1 cellular context compared by ENCODE assay signal in the genomic region with DNA sequence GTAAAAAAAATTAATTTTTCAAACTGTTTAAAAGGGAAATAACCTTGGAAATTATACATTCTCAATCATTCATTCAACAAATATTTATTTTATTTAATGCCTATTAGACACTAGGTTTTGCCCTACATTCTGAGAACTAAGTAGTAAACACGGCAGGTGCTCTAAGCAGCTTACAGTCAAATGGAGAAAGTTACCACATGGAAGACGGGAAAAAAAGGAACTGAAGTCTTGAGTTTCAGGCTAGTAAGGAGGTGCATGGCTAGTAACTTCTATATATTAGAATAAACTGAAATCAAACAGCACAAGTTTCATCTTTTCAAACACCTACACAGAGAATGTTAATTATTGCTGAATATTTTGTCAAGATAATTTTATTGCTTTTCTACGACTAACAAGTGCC.
TF ChIP-seq lines count a peak whose summit lies in the region.

No MANE protein-coding gene starts in this region.

TF ChIP-seq in GM12878, 131 proteins besides CTCF, POLR2A, EP300 and RAD21:
- TF ChIP-seq ZBED1 (IDR thresholded peaks at IDR 0.05; ENCODE audit: borderline replicate concordance) (0 out of 2 replicates have a peak, but pooled peaks have one; percentile 35), NFIC (IDR thresholded peaks at IDR 0.05; ENCODE audit: low read depth, low read length) (peak; percentile 73; the same call in 1 of the 2 replicates), IKZF1 (conservative IDR thresholded peaks at IDR 0.05) (peak; percentile 72), SMAD5 (IDR thresholded peaks at IDR 0.05; ENCODE audit: low read depth) (no peak), ATF7 (IDR thresholded peaks at IDR 0.05; ENCODE audit: low read depth) (peak; percentile 25; the same call in 1 of the 2 replicates), EED (IDR thresholded peaks at IDR 0.05; ENCODE audit: low read depth) (peak; percentile 76), RUNX3 (IDR thresholded peaks at IDR 0.05; ENCODE audit: low read length) (peak; percentile 72), ZZZ3 (IDR thresholded peaks at IDR 0.05; ENCODE audit: control insufficient read depth, insufficient read length, low read depth) (no peak), CHD4 (IDR thresholded peaks at IDR 0.05) (no peak), MLLT1 (IDR thresholded peaks at IDR 0.05) (no peak), DPF2 (IDR thresholded peaks at IDR 0.05) (0 out of 2 replicates have a peak, but pooled peaks have one; percentile 18), IRF4 (IDR thresholded peaks at IDR 0.05; ENCODE audit: low read depth, low read length) (peak; percentile 70; the same call in 1 of the 2 replicates), BCL11A (IDR thresholded peaks at IDR 0.05; ENCODE audit: low read depth, low read length) (peak; percentile 54; the same call in 1 of the 2 replicates), TBL1XR1 (IDR thresholded peaks at IDR 0.05; ENCODE audit: low read depth, low read length) (no peak), JUNB (IDR thresholded peaks at IDR 0.05) (peak; percentile 88), ZNF24 (IDR thresholded peaks at IDR 0.05) (peak; percentile 39; the same call in 1 of the 2 replicates), IKZF2 (IDR thresholded peaks at IDR 0.05) (peak; percentile 74 to 78), SPI1 (IDR thresholded peaks at IDR 0.05; ENCODE audit: borderline replicate concordance, insufficient read depth, low read depth, low read length) (peak; percentile 81), FOXM1 (IDR thresholded peaks at IDR 0.05; ENCODE audit: low read depth, low read length) (peak; percentile 44; the same call in 1 of the 2 replicates), CEBPB (IDR thresholded peaks at IDR 0.05; ENCODE audit: borderline replicate concordance in 1 of 2, low read depth in 2 of 2, low read length in 2 of 2) (no peak), TCF7 (IDR thresholded peaks at IDR 0.05; ENCODE audit: borderline replicate concordance) (no peak), CREM (IDR thresholded peaks at IDR 0.05; ENCODE audit: low read depth) (0 out of 2 replicates have a peak, but pooled peaks have one; percentile 31), GABPA (IDR thresholded peaks at IDR 0.05; ENCODE audit: low read depth) (no peak; the same call in 1 of the 2 replicates), MTA2 (IDR thresholded peaks at IDR 0.05; ENCODE audit: low read depth) (no peak), ETV6 (conservative IDR thresholded peaks at IDR 0.05 in 1 of 2, IDR thresholded peaks at IDR 0.05 in 1 of 2; ENCODE audit: borderline replicate concordance in 1 of 2, low read depth in 1 of 2) (0 out of 4 replicates have a peak, but pooled peaks of 1 of the 2 experiments have one; percentile 29)
- TF ChIP-seq, protein P1, sequence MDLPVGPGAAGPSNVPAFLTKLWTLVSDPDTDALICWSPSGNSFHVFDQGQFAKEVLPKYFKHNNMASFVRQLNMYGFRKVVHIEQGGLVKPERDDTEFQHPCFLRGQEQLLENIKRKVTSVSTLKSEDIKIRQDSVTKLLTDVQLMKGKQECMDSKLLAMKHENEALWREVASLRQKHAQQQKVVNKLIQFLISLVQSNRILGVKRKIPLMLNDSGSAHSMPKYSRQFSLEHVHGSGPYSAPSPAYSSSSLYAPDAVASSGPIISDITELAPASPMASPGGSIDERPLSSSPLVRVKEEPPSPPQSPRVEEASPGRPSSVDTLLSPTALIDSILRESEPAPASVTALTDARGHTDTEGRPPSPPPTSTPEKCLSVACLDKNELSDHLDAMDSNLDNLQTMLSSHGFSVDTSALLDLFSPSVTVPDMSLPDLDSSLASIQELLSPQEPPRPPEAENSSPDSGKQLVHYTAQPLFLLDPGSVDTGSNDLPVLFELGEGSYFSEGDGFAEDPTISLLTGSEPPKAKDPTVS (IDR thresholded peaks at IDR 0.05; ENCODE audit: low read depth, low read length) = no peak
- TF ChIP-seq, protein P2, sequence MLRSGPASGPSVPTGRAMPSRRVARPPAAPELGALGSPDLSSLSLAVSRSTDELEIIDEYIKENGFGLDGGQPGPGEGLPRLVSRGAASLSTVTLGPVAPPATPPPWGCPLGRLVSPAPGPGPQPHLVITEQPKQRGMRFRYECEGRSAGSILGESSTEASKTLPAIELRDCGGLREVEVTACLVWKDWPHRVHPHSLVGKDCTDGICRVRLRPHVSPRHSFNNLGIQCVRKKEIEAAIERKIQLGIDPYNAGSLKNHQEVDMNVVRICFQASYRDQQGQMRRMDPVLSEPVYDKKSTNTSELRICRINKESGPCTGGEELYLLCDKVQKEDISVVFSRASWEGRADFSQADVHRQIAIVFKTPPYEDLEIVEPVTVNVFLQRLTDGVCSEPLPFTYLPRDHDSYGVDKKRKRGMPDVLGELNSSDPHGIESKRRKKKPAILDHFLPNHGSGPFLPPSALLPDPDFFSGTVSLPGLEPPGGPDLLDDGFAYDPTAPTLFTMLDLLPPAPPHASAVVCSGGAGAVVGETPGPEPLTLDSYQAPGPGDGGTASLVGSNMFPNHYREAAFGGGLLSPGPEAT (IDR thresholded peaks at IDR 0.05; ENCODE audit: low read depth) = peak; percentile 49
- TF ChIP-seq, protein P3, sequence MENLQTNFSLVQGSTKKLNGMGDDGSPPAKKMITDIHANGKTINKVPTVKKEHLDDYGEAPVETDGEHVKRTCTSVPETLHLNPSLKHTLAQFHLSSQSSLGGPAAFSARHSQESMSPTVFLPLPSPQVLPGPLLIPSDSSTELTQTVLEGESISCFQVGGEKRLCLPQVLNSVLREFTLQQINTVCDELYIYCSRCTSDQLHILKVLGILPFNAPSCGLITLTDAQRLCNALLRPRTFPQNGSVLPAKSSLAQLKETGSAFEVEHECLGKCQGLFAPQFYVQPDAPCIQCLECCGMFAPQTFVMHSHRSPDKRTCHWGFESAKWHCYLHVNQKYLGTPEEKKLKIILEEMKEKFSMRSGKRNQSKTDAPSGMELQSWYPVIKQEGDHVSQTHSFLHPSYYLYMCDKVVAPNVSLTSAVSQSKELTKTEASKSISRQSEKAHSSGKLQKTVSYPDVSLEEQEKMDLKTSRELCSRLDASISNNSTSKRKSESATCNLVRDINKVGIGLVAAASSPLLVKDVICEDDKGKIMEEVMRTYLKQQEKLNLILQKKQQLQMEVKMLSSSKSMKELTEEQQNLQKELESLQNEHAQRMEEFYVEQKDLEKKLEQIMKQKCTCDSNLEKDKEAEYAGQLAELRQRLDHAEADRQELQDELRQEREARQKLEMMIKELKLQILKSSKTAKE (IDR thresholded peaks at IDR 0.05; ENCODE audit: low read depth, poor library complexity, severe bottlenecking) = no peak
- TF ChIP-seq, protein P4, sequence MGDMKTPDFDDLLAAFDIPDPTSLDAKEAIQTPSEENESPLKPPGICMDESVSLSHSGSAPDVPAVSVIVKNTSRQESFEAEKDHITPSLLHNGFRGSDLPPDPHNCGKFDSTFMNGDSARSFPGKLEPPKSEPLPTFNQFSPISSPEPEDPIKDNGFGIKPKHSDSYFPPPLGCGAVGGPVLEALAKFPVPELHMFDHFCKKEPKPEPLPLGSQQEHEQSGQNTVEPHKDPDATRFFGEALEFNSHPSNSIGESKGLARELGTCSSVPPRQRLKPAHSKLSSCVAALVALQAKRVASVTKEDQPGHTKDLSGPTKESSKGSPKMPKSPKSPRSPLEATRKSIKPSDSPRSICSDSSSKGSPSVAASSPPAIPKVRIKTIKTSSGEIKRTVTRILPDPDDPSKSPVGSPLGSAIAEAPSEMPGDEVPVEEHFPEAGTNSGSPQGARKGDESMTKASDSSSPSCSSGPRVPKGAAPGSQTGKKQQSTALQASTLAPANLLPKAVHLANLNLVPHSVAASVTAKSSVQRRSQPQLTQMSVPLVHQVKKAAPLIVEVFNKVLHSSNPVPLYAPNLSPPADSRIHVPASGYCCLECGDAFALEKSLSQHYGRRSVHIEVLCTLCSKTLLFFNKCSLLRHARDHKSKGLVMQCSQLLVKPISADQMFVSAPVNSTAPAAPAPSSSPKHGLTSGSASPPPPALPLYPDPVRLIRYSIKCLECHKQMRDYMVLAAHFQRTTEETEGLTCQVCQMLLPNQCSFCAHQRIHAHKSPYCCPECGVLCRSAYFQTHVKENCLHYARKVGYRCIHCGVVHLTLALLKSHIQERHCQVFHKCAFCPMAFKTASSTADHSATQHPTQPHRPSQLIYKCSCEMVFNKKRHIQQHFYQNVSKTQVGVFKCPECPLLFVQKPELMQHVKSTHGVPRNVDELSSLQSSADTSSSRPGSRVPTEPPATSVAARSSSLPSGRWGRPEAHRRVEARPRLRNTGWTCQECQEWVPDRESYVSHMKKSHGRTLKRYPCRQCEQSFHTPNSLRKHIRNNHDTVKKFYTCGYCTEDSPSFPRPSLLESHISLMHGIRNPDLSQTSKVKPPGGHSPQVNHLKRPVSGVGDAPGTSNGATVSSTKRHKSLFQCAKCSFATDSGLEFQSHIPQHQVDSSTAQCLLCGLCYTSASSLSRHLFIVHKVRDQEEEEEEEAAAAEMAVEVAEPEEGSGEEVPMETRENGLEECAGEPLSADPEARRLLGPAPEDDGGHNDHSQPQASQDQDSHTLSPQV (IDR thresholded peaks at IDR 0.05) = no peak
- TF ChIP-seq, protein P5, sequence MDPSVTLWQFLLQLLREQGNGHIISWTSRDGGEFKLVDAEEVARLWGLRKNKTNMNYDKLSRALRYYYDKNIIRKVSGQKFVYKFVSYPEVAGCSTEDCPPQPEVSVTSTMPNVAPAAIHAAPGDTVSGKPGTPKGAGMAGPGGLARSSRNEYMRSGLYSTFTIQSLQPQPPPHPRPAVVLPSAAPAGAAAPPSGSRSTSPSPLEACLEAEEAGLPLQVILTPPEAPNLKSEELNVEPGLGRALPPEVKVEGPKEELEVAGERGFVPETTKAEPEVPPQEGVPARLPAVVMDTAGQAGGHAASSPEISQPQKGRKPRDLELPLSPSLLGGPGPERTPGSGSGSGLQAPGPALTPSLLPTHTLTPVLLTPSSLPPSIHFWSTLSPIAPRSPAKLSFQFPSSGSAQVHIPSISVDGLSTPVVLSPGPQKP (IDR thresholded peaks at IDR 0.05; ENCODE audit: low read depth, low read length) = no peak
